ENCODE assay signal across 31 cellular contexts in the genomic region with DNA sequence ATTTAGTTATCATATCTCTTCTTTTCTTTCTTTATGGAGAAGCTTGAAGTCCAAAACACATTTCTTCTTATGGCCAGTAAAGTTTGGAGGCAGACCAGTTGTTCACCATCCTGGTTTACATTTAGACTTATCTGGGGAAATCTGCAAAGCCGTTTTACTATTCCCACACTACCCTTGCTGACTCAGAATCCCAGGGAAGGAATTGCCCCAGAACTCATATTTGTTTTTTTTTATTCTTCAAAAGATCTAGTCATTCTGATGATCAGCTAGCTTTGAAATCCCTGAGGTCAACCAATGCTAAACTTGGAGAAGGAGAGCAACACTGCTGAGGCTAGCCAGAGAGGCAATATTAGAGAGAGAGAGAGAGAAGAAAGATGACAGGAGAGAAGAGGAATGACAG. TPM values are rescaled to one million over a fixed set of nuclear protein-coding genes. Genes with fewer than 3 reads are reported as not detected.
"Had no signal": no experiment of that assay in that cellular context is flagged by ENCODE, and none has a peak within 500 bp of the region (broad histone marks: within the 10 kb centered on the region; RNA-seq: fewer than 3 reads in every experiment).

No MANE protein-coding gene starts in this region.

- H3K36me3 Mint-ChIP-seq: activated naive CD8-positive, alpha-beta T cell had no signal

- H3K4me1 ChIP-seq: foreskin keratinocyte, gastrocnemius medialis, heart left ventricle had no signal

- DNase-seq: activated CD4-positive, alpha-beta T cell treated with anti-CD3 and anti-CD28 coated beads for 48 hours; activated CD4-positive, alpha-beta T cell treated with anti-CD3 and anti-CD28 coated beads, Interleukin-2, amount 50 U/mL, for 1 hour; activated CD4-positive, alpha-beta T cell treated with anti-CD3 and anti-CD28 coated beads, Interleukin-2, amount 50 U/mL, for 48 hours; activated CD8-positive, alpha-beta memory T cell treated with anti-CD3 and anti-CD28 coated beads for 24 hours; activated CD8-positive, alpha-beta T cell treated with anti-CD3 and anti-CD28 coated beads for 36 hours; activated effector memory CD4-positive, alpha-beta T cell treated with Interleukin-2 at 50 U/mL for 16 hours; activated gamma-delta T cell treated with Interleukin-2 at 50 U/mL for 16 hours; activated naive CD4-positive, alpha-beta T cell treated with anti-CD3 and anti-CD28 coated beads, Interleukin-2, amount 50 U/mL, for 16 hours; activated naive CD4-positive, alpha-beta T cell treated with Interleukin-2 at 50 U/mL for 16 hours; activated T-cell treated with anti-CD3 and anti-CD28 coated beads, Interleukin-2, amount 50 U/mL, for 4 hours; amniotic stem cell; anterior cingulate cortex; brain microvascular endothelial cell; dorsolateral prefrontal cortex; effector memory CD4-positive, alpha-beta T cell; endodermal cell; foreskin keratinocyte; gastrocnemius medialis; glutamatergic neuron; heart left ventricle; T-helper 2 cell had no signal

- H3K27me3 Mint-ChIP-seq: activated CD8-positive, alpha-beta T cell treated with anti-CD3 and anti-CD28 coated beads for 36 hours; activated naive CD8-positive, alpha-beta T cell; activated T-helper 17 cell treated with anti-CD3 and anti-CD28 coated beads, Interleukin-2, amount 50 U/mL, for 72 hours; central memory CD8-positive, alpha-beta T cell; dendritic cell treated with granulocyte-macrophage colony-stimulating factor and Interleukin-4, amounts not matched to agents 40 ng/mL and 50 ng/mL, for 4 days had no signal

- H3K9me3 ChIP-seq: gastrocnemius medialis had no signal

- H3K9me3 Mint-ChIP-seq: activated CD8-positive, alpha-beta T cell treated with anti-CD3 and anti-CD28 coated beads for 36 hours; dendritic cell treated with granulocyte-macrophage colony-stimulating factor and Interleukin-4, amounts not matched to agents 40 ng/mL and 50 ng/mL, for 4 days; endodermal cell had no signal

- H3K27ac Mint-ChIP-seq: activated CD8-positive, alpha-beta T cell treated with anti-CD3 and anti-CD28 coated beads for 36 hours; activated naive CD8-positive, alpha-beta T cell; activated T-helper 17 cell treated with anti-CD3 and anti-CD28 coated beads, Interleukin-2, amount 50 U/mL, for 72 hours; dendritic cell treated with granulocyte-macrophage colony-stimulating factor and Interleukin-4, amounts not matched to agents 40 ng/mL and 50 ng/mL, for 4 days; endodermal cell; WTC11 had no signal

- H3K36me3 ChIP-seq: brain microvascular endothelial cell, gastrocnemius medialis, heart left ventricle had no signal

- H3K4me1 Mint-ChIP-seq: activated T-helper 17 cell treated with anti-CD3 and anti-CD28 coated beads, Interleukin-2, amount 50 U/mL, for 72 hours; central memory CD8-positive, alpha-beta T cell; endodermal cell had no signal

- ATAC-seq: activated CD8-positive, alpha-beta T cell treated with anti-CD3 and anti-CD28 coated beads for 36 hours; activated T-cell treated with anti-CD3 and anti-CD28 coated beads, Interleukin-2, amount 50 U/mL, for 4 hours; activated T-helper 17 cell treated with anti-CD3 and anti-CD28 coated beads, Interleukin-2, amount 50 U/mL, for 72 hours; esophagus mucosa; foreskin keratinocyte; gastrocnemius medialis; heart left ventricle; WTC11 had no signal

- H3K27ac ChIP-seq: brain microvascular endothelial cell, coronary artery, dorsolateral prefrontal cortex, foreskin keratinocyte, gastrocnemius medialis, heart left ventricle, VCaP had no signal

- H3K4me3 Mint-ChIP-seq: activated CD8-positive, alpha-beta T cell treated with anti-CD3 and anti-CD28 coated beads for 36 hours; activated naive CD8-positive, alpha-beta T cell; activated T-cell treated with anti-CD3 and anti-CD28 coated beads, Interleukin-2, amount 50 U/mL, for 4 hours; activated T-helper 17 cell treated with anti-CD3 and anti-CD28 coated beads, Interleukin-2, amount 50 U/mL, for 72 hours; central memory CD8-positive, alpha-beta T cell; dendritic cell treated with granulocyte-macrophage colony-stimulating factor and Interleukin-4, amounts not matched to agents 40 ng/mL and 50 ng/mL, for 4 days; endodermal cell; WTC11 had no signal

- H3K4me3 ChIP-seq: coronary artery, dorsolateral prefrontal cortex, gastrocnemius medialis, heart left ventricle had no signal

- H3K27me3 ChIP-seq: brain microvascular endothelial cell, dorsolateral prefrontal cortex, gastrocnemius medialis had no signal

RNA-seq across cellular contexts. Expression of gene LMO3, which starts 12.3 kb away (rescaled TPM):
- total RNA-seq: activated CD8-positive, alpha-beta T cell treated with anti-CD3 and anti-CD28 coated beads for 36 hours; activated T-helper 17 cell treated with anti-CD3 and anti-CD28 coated beads, Interleukin-2, amount 50 U/mL, for 72 hours; epithelial cell of proximal tubule; foreskin keratinocyte; T-helper 1 cell treated with Interleukin-12 subunit alpha and Interleukin-12 subunit beta and Interleukin-4 antibody, amounts not matched to agents 30 ng/mL and 1 ng/mL, for 36 hours had no signal
- polyA plus RNA-seq: foreskin keratinocyte had no signal
